34 cellular contexts compared by ENCODE assay signal in the genomic region with DNA sequence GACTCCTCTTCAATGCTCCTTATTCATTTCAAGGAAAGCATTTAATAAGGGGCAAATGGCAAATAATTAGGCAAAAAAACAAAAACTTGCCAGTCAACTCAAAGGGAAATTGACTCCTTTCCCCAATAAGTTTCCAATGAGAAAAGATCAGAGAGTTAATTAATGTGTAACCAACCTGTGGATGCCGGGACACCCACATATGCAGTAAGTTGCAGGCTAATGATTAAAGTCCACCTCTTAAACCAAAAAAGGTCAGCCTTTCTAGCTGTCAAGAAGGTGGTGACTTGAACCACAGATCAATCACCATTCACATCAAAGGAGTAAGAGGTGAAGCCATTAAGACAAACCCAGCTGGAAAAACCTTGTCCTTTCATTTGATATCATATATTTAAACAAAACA. TPM values are rescaled to one million over a fixed set of nuclear protein-coding genes. Genes with fewer than 3 reads are reported as not detected.
DNase-seq lines count a peak whose midpoint lies in the region; ATAC-seq and TF ChIP-seq lines count a peak whose summit lies in the region.
"Had no signal": no experiment of that assay in that cellular context is flagged by ENCODE, and none has a peak within 500 bp of the region (broad histone marks: within the 10 kb centered on the region; RNA-seq: fewer than 3 reads in every experiment).

No MANE protein-coding gene starts in this region.

- no peaks in the 10 kb centered on the region for H3K9me3 ChIP-seq in trophoblast cell (ENCODE audit: insufficient read depth, low read depth, low read length)
- H3K9me3 ChIP-seq: left lung, psoas muscle, SK-N-SH had no signal

- H3K27ac Mint-ChIP-seq in Calu3 (ENCODE audit: unreplicated experiment), result no peak overlapping the region
- H3K27ac Mint-ChIP-seq in natural killer cell, result no peak overlapping the region
- H3K27ac Mint-ChIP-seq: activated CD8-positive, alpha-beta memory T cell treated with anti-CD3 and anti-CD28 coated beads, Interleukin-2, amount 10 ng/mL, durations not matched to agents 7 days and 5 days; activated naive CD8-positive, alpha-beta T cell treated with anti-CD3 and anti-CD28 coated beads for 36 hours; CD4-positive, alpha-beta T cell; immature natural killer cell had no signal

- H3K4me1 Mint-ChIP-seq in Calu3 (ENCODE audit: low read depth, unreplicated experiment), result peaks cover 17% of the 10 kb centered on the region
- H3K4me1 Mint-ChIP-seq in natural killer cell, result no peaks in the 10 kb centered on the region
- H3K4me1 Mint-ChIP-seq: activated CD8-positive, alpha-beta memory T cell treated with anti-CD3 and anti-CD28 coated beads, Interleukin-2, amount 10 ng/mL, durations not matched to agents 7 days and 5 days; activated naive CD8-positive, alpha-beta T cell treated with anti-CD3 and anti-CD28 coated beads for 36 hours; immature natural killer cell had no signal

- H3K4me3 ChIP-seq in trophoblast cell (ENCODE audit: low read depth, low read length), result no peak overlapping the region
- H3K4me3 ChIP-seq: left lung, psoas muscle had no signal

- no TSS peak for BruUV-seq in Calu3 (replicated peaks; lab: Mats Ljungman, UMichigan)

- no peak overlapping the region for H3K4me2 ChIP-seq in trophoblast cell (ENCODE audit: low read length)
- H3K4me2 ChIP-seq: SK-N-SH had no signal

- H3K27me3 Mint-ChIP-seq in Calu3 (ENCODE audit: unreplicated experiment) (no peaks in the 10 kb centered on the region), natural killer cell (ENCODE audit: low read depth in 2 of 2) (no peaks in the 10 kb centered on the region)
- H3K27me3 Mint-ChIP-seq: activated CD8-positive, alpha-beta memory T cell treated with anti-CD3 and anti-CD28 coated beads, Interleukin-2, amount 10 ng/mL, durations not matched to agents 7 days and 5 days had no signal

- no peak overlapping the region for H3K9ac ChIP-seq in trophoblast cell (ENCODE audit: low read length)
- H3K9ac ChIP-seq: SK-N-SH had no signal

- intact Hi-C loops in Calu3 (cut with micrococcal nuclease; ENCODE audit: unreplicated experiment), result loop anchor here (5.0 to 10.0 kb wide), 3 partner anchors 107 to 237 kb away; no protein-coding TSS in a partner anchor
- intact Hi-C loops in natural killer cell (cut with micrococcal nuclease), result no loop called here

- WGBS in trophoblast cell (ENCODE audit: extremely low coverage, insufficient coverage, insufficient read length), result no CpG with 5 or more reads among the region's 1 CpG

- H2AFZ ChIP-seq in trophoblast cell (ENCODE audit: insufficient read depth, low read length, poor library complexity), result no peak overlapping the region

- peaks cover 2 to 10% of the 10 kb centered on the region in 2 experiments for H3K36me3 ChIP-seq in trophoblast cell (ENCODE audit: control insufficient read depth in 1 of 2, insufficient read depth in 2 of 2, low read length in 2 of 2)
- H3K36me3 ChIP-seq: left lung had no signal

- H3K14ac ChIP-seq in trophoblast cell (ENCODE audit: low read length), result no peak overlapping the region

- DNase-seq in Calu3 (no peak), kidney glomerular epithelial cell (lab: John Stamatoyannopoulos, UW) (peak; percentile 32), trophoblast cell (no peak), natural killer cell (no peak), GM19238 (ENCODE audit: insufficient read length, low spot score) (no peak), C1 segment of cervical spinal cord (lab: John Stamatoyannopoulos, UW) (no peak)
- DNase-seq: activated CD4-positive, alpha-beta T cell treated with anti-CD3 and anti-CD28 coated beads, Interleukin-2, amount 50 U/mL, for 4 hours; activated CD8-positive, alpha-beta memory T cell treated with anti-CD3 and anti-CD28 coated beads, Interleukin-2, amount 10 ng/mL, durations not matched to agents 7 days and 5 days; activated gamma-delta T cell; activated naive CD8-positive, alpha-beta T cell treated with anti-CD3 and anti-CD28 coated beads for 36 hours; activated T-cell treated with anti-CD3 and anti-CD28 coated beads, Interleukin-2, amount 50 U/mL, for 4 hours; AML-193; aorta; CD4-positive, alpha-beta T cell; immature natural killer cell; Kasumi-1; left lung; mesendoderm; NCI-H1417 treated with DMSO at 0.1 percent for 48 hours; NCI-H2081; NCI-H2227 treated with DMSO at 0.1 percent for 48 hours; NCI-H526; NK-92 treated with Interleukin-12 subunit alpha and Interleukin-12 subunit beta, amount 100 ng/mL, for 24 hours; nucleus accumbens; PC-3; psoas muscle; SK-N-SH; stimulated activated naive CD4-positive, alpha-beta T cell treated with Interleukin-2 at 50 U/mL for 16 hours had no signal

- H3K36me3 Mint-ChIP-seq in Calu3 (ENCODE audit: insufficient read depth, unreplicated experiment) (no peaks in the 10 kb centered on the region), natural killer cell (no peaks in the 10 kb centered on the region)
- H3K36me3 Mint-ChIP-seq: activated CD8-positive, alpha-beta memory T cell treated with anti-CD3 and anti-CD28 coated beads, Interleukin-2, amount 10 ng/mL, durations not matched to agents 7 days and 5 days; activated naive CD8-positive, alpha-beta T cell treated with anti-CD3 and anti-CD28 coated beads for 36 hours; immature natural killer cell had no signal

- no peak overlapping the region for H3K27ac ChIP-seq in trophoblast cell (ENCODE audit: low read depth, low read length)
- H3K27ac ChIP-seq: HL-60, left lung, psoas muscle had no signal

- CTCF ChIA-PET in Calu3 (lab: Charles Lee), result interaction anchor here (0.6 kb wide), 1 partner anchor 94 kb away, joined by 4 read pairs; no protein-coding TSS in a partner anchor

- TF ChIP-seq CTCF in Calu3 (IDR thresholded peaks at IDR 0.05; ENCODE audit: unreplicated experiment) (no peak), natural killer cell (IDR thresholded peaks at IDR 0.05) (no peak)

- no peak overlapping the region for H2AK5ac ChIP-seq in trophoblast cell (ENCODE audit: low read length)

- H3K79me2 ChIP-seq in trophoblast cell (ENCODE audit: control insufficient read depth, insufficient read depth, low read length, poor library complexity), result no peaks in the 10 kb centered on the region

- H3K23ac ChIP-seq in trophoblast cell (ENCODE audit: low read length), result no peak overlapping the region

- H3K18ac ChIP-seq in trophoblast cell (ENCODE audit: low read length), result no peak overlapping the region

- H2BK12ac ChIP-seq in trophoblast cell (ENCODE audit: low read length), result no peak overlapping the region

- H4K91ac ChIP-seq in trophoblast cell (ENCODE audit: low read depth, low read length), result no peak overlapping the region

- H3K4me1 ChIP-seq in trophoblast cell (ENCODE audit: control insufficient read depth in 1 of 2, insufficient read depth in 2 of 2, low read length in 2 of 2), result peaks cover 2 to 9% of the 10 kb centered on the region in 2 experiments
- H3K4me1 ChIP-seq: left lung, psoas muscle had no signal

- no peaks in the 10 kb centered on the region for H3K79me1 ChIP-seq in trophoblast cell (ENCODE audit: low read length)

- no peak overlapping the region for H2BK5ac ChIP-seq in trophoblast cell (ENCODE audit: low read depth, low read length, poor library complexity)

- no peaks in the 10 kb centered on the region for H3K27me3 ChIP-seq in trophoblast cell (ENCODE audit: insufficient read depth, low read length)
- H3K27me3 ChIP-seq: left lung had no signal

- H3K4ac ChIP-seq in trophoblast cell (ENCODE audit: low read depth, low read length), result peak overlapping the region; percentile 38

- no peak overlapping the region for H4K12ac ChIP-seq in trophoblast cell (ENCODE audit: low read depth, low read length)

- no peak overlapping the region for H4K8ac ChIP-seq in trophoblast cell (ENCODE audit: low read depth, low read length)

- ATAC-seq in HG03432 (IDR thresholded peaks at IDR 0.05; ENCODE audit: unreplicated experiment), result peak; percentile 73
- no peak for ATAC-seq in natural killer cell
- ATAC-seq in HG02759 (IDR thresholded peaks at IDR 0.05; ENCODE audit: unreplicated experiment), result no peak
- ATAC-seq: activated CD4-positive, CD25-positive, alpha-beta regulatory T cell treated with anti-CD3 and anti-CD28 coated beads, Interleukin-2, amount 50 U/mL, for 24 hours; activated CD8-positive, alpha-beta memory T cell treated with anti-CD3 and anti-CD28 coated beads, Interleukin-2, amount 10 ng/mL, durations not matched to agents 7 days and 5 days; activated T-cell treated with anti-CD3 and anti-CD28 coated beads, Interleukin-2, amount 50 U/mL, for 4 hours; left lung; PC-3; psoas muscle; Right ventricle myocardium inferior had no signal

- no peaks in the 10 kb centered on the region for H3K9me3 Mint-ChIP-seq in Calu3 (ENCODE audit: low read depth, unreplicated experiment)
- H3K9me3 Mint-ChIP-seq in natural killer cell, result peaks cover 3 to 10% of the 10 kb centered on the region in 2 donors
- H3K9me3 Mint-ChIP-seq: activated T-cell treated with anti-CD3 and anti-CD28 coated beads, Interleukin-2, amount 50 U/mL, for 4 hours; CD4-positive, alpha-beta T cell had no signal

- H3K4me3 Mint-ChIP-seq in Calu3 (ENCODE audit: low read depth, unreplicated experiment) (peak overlapping the region; percentile 20), natural killer cell (no peak overlapping the region)
- H3K4me3 Mint-ChIP-seq: activated CD8-positive, alpha-beta memory T cell treated with anti-CD3 and anti-CD28 coated beads, Interleukin-2, amount 10 ng/mL, durations not matched to agents 7 days and 5 days; activated naive CD8-positive, alpha-beta T cell treated with anti-CD3 and anti-CD28 coated beads for 36 hours; activated T-cell treated with anti-CD3 and anti-CD28 coated beads, Interleukin-2, amount 50 U/mL, for 4 hours; CD4-positive, alpha-beta T cell; immature natural killer cell had no signal

- H2BK120ac ChIP-seq in trophoblast cell (ENCODE audit: insufficient read depth, low read length, poor library complexity), result no peak overlapping the region

RNA-seq across cellular contexts. Expression of a gene that starts 23.0 kb away (rescaled TPM):
- total RNA-seq in Calu3 (2022) (1.9 and 4.0 TPM in 2 replicates), natural killer cell (1 to 10 TPM in 2 of 3 donors, under 1 TPM in 1; 0.07 to 3.3 (median 1.8) TPM)
- 24.6 and 25.1 TPM in 2 replicates for polyA plus RNA-seq in trophoblast cell (2013)
- total RNA-seq: activated CD8-positive, alpha-beta memory T cell treated with anti-CD3 and anti-CD28 coated beads, Interleukin-2, amount 10 ng/mL, durations not matched to agents 7 days and 5 days; activated naive CD8-positive, alpha-beta T cell treated with anti-CD3 and anti-CD28 coated beads for 36 hours; activated T-cell treated with anti-CD3 and anti-CD28 coated beads, Interleukin-2, amount 50 U/mL, for 4 hours; CD4-positive, alpha-beta T cell; T-helper 2 cell treated with Interferon-gamma antibody and Interleukin-4, amounts not matched to agents 100 ng/mL and 5 ng/mL, for 36 hours had no signal
